ENCODE assay signal across 18 cellular contexts in genomic region chr15:39657714-39658113, GRCh38.
DNase-seq lines count a peak whose midpoint lies in the region; ATAC-seq, FAIRE-seq and TF ChIP-seq lines count a peak whose summit lies in the region.
"Had no signal": no experiment of that assay in that cellular context is flagged by ENCODE, and none has a peak within 500 bp of the region (broad histone marks: within the 10 kb centered on the region; RNA-seq: fewer than 3 reads in every experiment).

No MANE protein-coding gene starts in this region.

- DNase-seq in HFFc6: peak; percentile 52
- peak; percentile 84 for DNase-seq in astrocyte (ENCODE audit: low read depth)
- DNase-seq in fibroblast of pulmonary artery (ENCODE audit: low read depth): peak; percentile 78
- DNase-seq in urothelium cell line (ENCODE audit: low spot score): peak; percentile 38
- no peak for DNase-seq in DMS114 treated with DMSO at 0.1 percent for 48 hours (lab: John Stamatoyannopoulos, UW; ENCODE audit: unreplicated experiment)
- DNase-seq in left lobe of liver (ENCODE audit: low spot score): no peak
- no peak for DNase-seq in activated CD8-positive, alpha-beta memory T cell treated with anti-CD3 and anti-CD28 coated beads for 24 hours
- DNase-seq: activated B cell treated with CpG ODN at 0.5 μM for 24 hours; activated naive CD4-positive, alpha-beta T cell treated with Interleukin-2 at 50 U/mL for 16 hours; central memory CD4-positive, alpha-beta T cell; COR-L47; KG1; naive B cell; NCI-H1436 treated with DMSO at 0.1 percent for 48 hours; NCI-H524; PC-9; stimulated activated CD4-positive, alpha-beta T cell treated with anti-CD3 and anti-CD28 coated beads, Interleukin-15, amount 100 ng/mL, for 24 hours had no signal

- H3K9me3 Mint-ChIP-seq in HFFc6: no peaks in the 10 kb centered on the region; the same call in 1 of the 2 replicates
- H3K9me3 Mint-ChIP-seq in astrocyte (ENCODE audit: unreplicated experiment): peaks cover 6% of the 10 kb centered on the region
- H3K9me3 Mint-ChIP-seq: activated B cell treated with CpG ODN at 0.5 μM for 24 hours had no signal

- H2AFZ ChIP-seq in astrocyte (ENCODE audit: low read depth, low read length): no peak overlapping the region
- H2AFZ ChIP-seq: PC-9 had no signal

- H3K4me3 ChIP-seq in astrocyte (ENCODE audit: insufficient read depth, low read depth, low read length) (no peak overlapping the region), fibroblast of pulmonary artery (replicated peaks; ENCODE audit: low read depth, low read length) (no peak overlapping the region)
- H3K4me3 ChIP-seq: PC-9, prostate gland had no signal

- peaks cover 12% of the 10 kb centered on the region for H3K4me1 ChIP-seq in astrocyte (ENCODE audit: insufficient read depth, low read length)
- H3K4me1 ChIP-seq: prostate gland had no signal

- H3K27ac Mint-ChIP-seq in HFFc6 (peak overlapping the region; percentile 53), astrocyte (ENCODE audit: unreplicated experiment) (peak overlapping the region; percentile 37)
- H3K27ac Mint-ChIP-seq: activated B cell treated with CpG ODN at 0.5 μM for 24 hours had no signal

- no peaks in the 10 kb centered on the region for H3K27me3 ChIP-seq in astrocyte (ENCODE audit: insufficient read depth, low read length)

- H3K4me2 ChIP-seq in astrocyte (ENCODE audit: low read length): peak overlapping the region; percentile 44
- H3K4me2 ChIP-seq: PC-9 had no signal

- no peak for TF ChIP-seq CTCF in HFFc6 (IDR thresholded peaks at IDR 0.05)
- TF ChIP-seq CTCF in astrocyte (IDR thresholded peaks at IDR 0.05; ENCODE audit: insufficient read depth, low read depth, low read length): no peak
- no peak for TF ChIP-seq CTCF in fibroblast of pulmonary artery (IDR thresholded peaks at IDR 0.05; ENCODE audit: low read length, missing control alignments)

- H3K9ac ChIP-seq in astrocyte (ENCODE audit: low read length): no peak overlapping the region

- no peaks in the 10 kb centered on the region for H4K20me1 ChIP-seq in astrocyte (ENCODE audit: insufficient read depth, low read length)

- H3K27me3 Mint-ChIP-seq in HFFc6 (ENCODE audit: insufficient read depth): no peaks in the 10 kb centered on the region
- H3K27me3 Mint-ChIP-seq in astrocyte (ENCODE audit: low read depth, unreplicated experiment): no peaks in the 10 kb centered on the region

- H3K4me1 Mint-ChIP-seq in HFFc6 (ENCODE audit: low read depth): peaks cover 46% of the 10 kb centered on the region
- H3K4me1 Mint-ChIP-seq in astrocyte (ENCODE audit: low read depth, unreplicated experiment): peaks cover 7% of the 10 kb centered on the region
- H3K4me1 Mint-ChIP-seq: activated B cell treated with CpG ODN at 0.5 μM for 24 hours, naive B cell had no signal

- no peaks in the 10 kb centered on the region for H3K9me3 ChIP-seq in astrocyte (ENCODE audit: insufficient read depth, low read depth, low read length)
- H3K9me3 ChIP-seq: prostate gland had no signal

- peak overlapping the region; percentile 36; the same call in 1 of the 2 replicates for H3K4me3 Mint-ChIP-seq in HFFc6
- no peak overlapping the region for H3K4me3 Mint-ChIP-seq in astrocyte (ENCODE audit: unreplicated experiment)
- H3K4me3 Mint-ChIP-seq: activated B cell treated with CpG ODN at 0.5 μM for 24 hours, naive B cell had no signal

- no peak for ATAC-seq in left lobe of liver

- H3K36me3 ChIP-seq in astrocyte (ENCODE audit: insufficient read depth, low read length): no peaks in the 10 kb centered on the region
- H3K36me3 ChIP-seq: prostate gland had no signal

- H3K79me2 ChIP-seq in astrocyte (ENCODE audit: insufficient read depth, low read length): no peaks in the 10 kb centered on the region

- peak overlapping the region; percentile 39 for H3K27ac ChIP-seq in astrocyte (ENCODE audit: low read depth, low read length)
- H3K27ac ChIP-seq: PC-9, prostate gland had no signal

- peak; percentile 58 for FAIRE-seq in astrocyte (lab: Jason Lieb, UNC)
- FAIRE-seq in urothelium cell line (lab: Jason Lieb, UNC): no peak

- peaks cover 17% of the 10 kb centered on the region for H3K36me3 Mint-ChIP-seq in HFFc6 (ENCODE audit: low read depth)
- H3K36me3 Mint-ChIP-seq in astrocyte (ENCODE audit: low read depth, unreplicated experiment): no peaks in the 10 kb centered on the region

Comparison
In these comparisons a context has a peak if more than half of its experiments do, and no peak if none do; other contexts are left out.
1. DNase-seq: peak in HFFc6 (single experiment), astrocyte (single experiment), fibroblast of pulmonary artery (single experiment) and urothelium cell line (single experiment); none in DMS114 treated with DMSO at 0.1 percent for 48 hours (single experiment), left lobe of liver (single experiment) and activated CD8-positive, alpha-beta memory T cell treated with anti-CD3 and anti-CD28 coated beads for 24 hours (single experiment).